Comparison of ENCODE assay signal across 25 cellular contexts in genomic region chrX:125883169-125883568, GRCh38.
"Had no signal": no experiment of that assay in that cellular context is flagged by ENCODE, and none has a peak within 500 bp of the region (broad histone marks: within the 10 kb centered on the region; RNA-seq: fewer than 3 reads in every experiment).

No MANE protein-coding gene starts in this region.

- H3K9me3 ChIP-seq: esophagus muscularis mucosa, gastrocnemius medialis, lower lobe of right lung had no signal

- H3K27ac Mint-ChIP-seq: memory B cell, mesothelial cell of epicardium, naive B cell had no signal

- FAIRE-seq: colon, endothelial cell of umbilical vein, islet of Langerhans, keratinocyte had no signal

- H3K4me1 Mint-ChIP-seq: memory B cell, mesothelial cell of epicardium, naive B cell had no signal

- H3K36me3 Mint-ChIP-seq: memory B cell, mesothelial cell of epicardium, naive B cell had no signal

- ATAC-seq: gastrocnemius medialis, heart right ventricle, left cardiac atrium, left lung, left ventricle myocardium superior, lower lobe of right lung, mucosa of descending colon had no signal

- H3K27me3 ChIP-seq: esophagus muscularis mucosa, gastrocnemius medialis, heart right ventricle, left lung had no signal

- H3K4me3 Mint-ChIP-seq: memory B cell, mesothelial cell of epicardium, naive B cell had no signal

- H3K4me3 ChIP-seq: coronary artery, dorsolateral prefrontal cortex, esophagus muscularis mucosa, gastrocnemius medialis, heart right ventricle, left lung, lower lobe of right lung, mucosa of descending colon had no signal

- DNase-seq: dermis blood vessel endothelial cell; dorsolateral prefrontal cortex; effector CD4-positive, alpha-beta T cell; effector memory CD4-positive, alpha-beta T cell; foreskin fibroblast; foreskin melanocyte; gastrocnemius medialis; glutamatergic neuron; head of caudate nucleus; heart right ventricle; hippocampal formation; left cardiac atrium; left lung; left ventricle myocardium superior; lower lobe of right lung; mucosa of descending colon; naive B cell had no signal

- H3K36me3 ChIP-seq: esophagus muscularis mucosa, gastrocnemius medialis, heart right ventricle, left lung, lower lobe of right lung had no signal

- H3K27ac ChIP-seq: coronary artery, dorsolateral prefrontal cortex, esophagus muscularis mucosa, gastrocnemius medialis, heart right ventricle, left lung, lower lobe of right lung had no signal

- H3K27me3 Mint-ChIP-seq: memory B cell, naive B cell had no signal

- H3K4me1 ChIP-seq: esophagus muscularis mucosa, gastrocnemius medialis, heart right ventricle, left lung, lower lobe of right lung had no signal
